ENCODE assay signal across 19 cellular contexts in the genomic region with DNA sequence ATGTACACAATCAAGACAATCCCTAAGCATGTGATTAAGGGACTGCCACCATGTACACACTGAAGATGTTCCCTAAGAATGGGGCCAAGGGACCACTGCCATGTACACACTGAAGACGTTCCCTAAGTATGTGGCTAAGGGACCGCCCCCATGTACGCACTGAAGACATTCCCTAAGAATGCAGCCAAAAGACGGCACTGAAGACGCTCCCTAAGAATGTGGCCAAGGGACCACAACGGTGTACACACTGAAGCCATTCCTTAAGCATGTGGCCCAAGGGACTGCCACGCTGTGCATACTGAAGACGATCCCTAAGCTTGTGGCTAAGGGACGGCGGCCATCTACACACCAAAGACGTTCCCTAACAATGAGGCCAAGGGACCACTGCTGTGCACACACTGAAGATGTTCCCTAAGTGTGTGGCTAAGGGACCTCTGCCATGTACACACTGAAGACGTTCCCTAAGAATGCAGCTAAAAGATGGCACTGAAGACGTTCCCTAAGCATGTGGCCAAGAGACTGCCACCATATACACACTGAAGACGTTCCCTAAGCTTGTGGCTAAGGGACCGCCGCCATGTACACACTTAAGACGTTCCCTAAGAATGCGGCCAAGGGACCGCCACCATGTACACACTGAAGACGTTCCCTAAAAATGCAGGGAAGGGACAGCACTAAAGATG. TPM values are rescaled to one million over a fixed set of nuclear protein-coding genes. Genes with fewer than 3 reads are reported as not detected.
DNase-seq lines count a peak whose midpoint lies in the region; ATAC-seq, FAIRE-seq and TF ChIP-seq lines count a peak whose summit lies in the region.
"Had no signal": no experiment of that assay in that cellular context is flagged by ENCODE, and none has a peak within 500 bp of the region (broad histone marks: within the 10 kb centered on the region; RNA-seq: fewer than 3 reads in every experiment).

No MANE protein-coding gene starts in this region.

- no peaks in the 10 kb centered on the region for H3K36me3 ChIP-seq in HAP-1 (replicated peaks)
- no peaks in the 10 kb centered on the region for H3K36me3 ChIP-seq in K562 (ENCODE audit: control insufficient read depth, insufficient read depth, low read length)
- no peaks in the 10 kb centered on the region for H3K36me3 ChIP-seq in upper lobe of right lung
- H3K36me3 ChIP-seq in OCI-LY7 (ENCODE audit: insufficient read depth, low read length), result no peaks in the 10 kb centered on the region
- H3K36me3 ChIP-seq: Peyer's patch had no signal

- H3K9ac ChIP-seq in K562 (ENCODE audit: insufficient read depth in 1 of 2, low read depth in 2 of 2, low read length in 2 of 2), result peak overlapping the region; percentile 1 to 32; a peak in 3 of 4 replicates

- no peak for TF ChIP-seq POLR2A in K562 (conservative IDR thresholded peaks at IDR 0.05)

- DNase-seq in HAP-1 (ENCODE audit: low spot score in 2 of 2) (peak in 1 of 2 experiments; percentile 68), K562 (ENCODE audit: extremely low read depth in 1 of 4, low spot score in 3 of 4) (peak in 3 of 4 experiments; percentile 20 to 85 (median 32)), islet precursor cell (peak; percentile 39), upper lobe of right lung (peak; percentile 6), GM10266 (ENCODE audit: extremely low spot score) (no peak), OCI-LY7 (ENCODE audit: low spot score) (no peak)
- DNase-seq: Calu3; CD4-positive, CD25-positive, alpha-beta regulatory T cell; HCEC 1CT; NCI-H1092; NCI-H2227 treated with DMSO at 0.1 percent for 48 hours; NCI-H524 treated with DMSO at 0.1 percent for 48 hours; Right ventricle myocardium superior; T-cell had no signal

- intact Hi-C loops in K562 (cut with micrococcal nuclease), result loop anchor here (1.0 to 2.0 kb wide), 3 partner anchors 10 to 118 kb away; no protein-coding TSS in a partner anchor
- intact Hi-C loops in upper lobe of right lung (cut with DNase I), result no loop called here
- intact Hi-C loops in OCI-LY7 (cut with micrococcal nuclease; ENCODE audit: unreplicated experiment), result no loop called here

- H3K4me3 ChIP-seq in HAP-1 (peak overlapping the region; percentile 1; the same call in 1 of the 2 replicates), K562 (peak overlapping the region; percentile 21), upper lobe of right lung (no peak overlapping the region), OCI-LY7 (ENCODE audit: low read depth, low read length, poor library complexity, severe bottlenecking) (no peak overlapping the region)
- H3K4me3 ChIP-seq: Peyer's patch, SK-N-MC had no signal

- BruUV-seq in K562 (replicated peaks; lab: Mats Ljungman, UMichigan) (no TSS peak), OCI-LY7 (replicated peaks; lab: Mats Ljungman, UMichigan) (no TSS peak)

- CTCF ChIA-PET in K562 (lab: Yijun Ruan, JAX; ENCODE audit: low intra/inter-chr PET ratio), result no interaction called here
- CTCF ChIA-PET in OCI-LY7 (lab: Charles Lee; ENCODE audit: unreplicated experiment), result no interaction called here

- POLR2A ChIA-PET in K562 (lab: Yijun Ruan, JAX), result no interaction called here
- POLR2A ChIA-PET in OCI-LY7 (lab: Charles Lee), result no interaction called here

- H3K9me3 ChIP-seq in HAP-1, result 0 out of 2 replicates have a peak, but pooled peaks cover 2% of the 10 kb centered on the region
- no peaks in the 10 kb centered on the region for H3K9me3 ChIP-seq in K562 (replicated peaks; ENCODE audit: control insufficient read depth, insufficient read depth, low read depth, low read length)
- no peaks in the 10 kb centered on the region for H3K9me3 ChIP-seq in upper lobe of right lung
- no peaks in the 10 kb centered on the region for H3K9me3 ChIP-seq in OCI-LY7 (ENCODE audit: low read length)
- H3K9me3 ChIP-seq: Peyer's patch had no signal

- H2AFZ ChIP-seq in K562 (ENCODE audit: low read depth, low read length) (peak overlapping the region; percentile 90), OCI-LY7 (ENCODE audit: low read length) (no peak overlapping the region)

- ATAC-seq in K562 (peak; percentile 79), upper lobe of right lung (no peak), GM21717 (IDR thresholded peaks at IDR 0.05; ENCODE audit: unreplicated experiment) (no peak)
- ATAC-seq: HepG2, T-cell had no signal

- H4K20me1 ChIP-seq in K562 (replicated peaks; ENCODE audit: control insufficient read depth, insufficient read depth, low read length) (no peaks in the 10 kb centered on the region), OCI-LY7 (ENCODE audit: insufficient read depth, low read length) (no peaks in the 10 kb centered on the region)

- H3K27ac ChIP-seq in K562 (ENCODE audit: extremely low read depth, low read depth, low read length) (peak overlapping the region; percentile 84), upper lobe of right lung (no peak overlapping the region), OCI-LY7 (ENCODE audit: low read depth, low read length, poor library complexity, severe bottlenecking) (no peak overlapping the region)
- H3K27ac ChIP-seq: Peyer's patch, SK-N-MC had no signal

- H3K9me1 ChIP-seq in K562 (ENCODE audit: control insufficient read depth, insufficient read depth, low read length), result no peaks in the 10 kb centered on the region

- FAIRE-seq in K562 (lab: Jason Lieb, UNC), result peak; percentile 82
- FAIRE-seq: GM18507, HepG2 had no signal

- WGBS in K562 (ENCODE audit: insufficient coverage, low coverage, missing lambda C conversion rate), result 4% methylated on average over 19 of the region's 20 CpGs

- no peak for TF ChIP-seq RAD21 in K562 (CRISPR knock-in tag; conservative IDR thresholded peaks at IDR 0.05 in 1 of 2, IDR thresholded peaks at IDR 0.05 in 1 of 2)

- H3K9me2 ChIP-seq in OCI-LY7 (ENCODE audit: insufficient read depth, low read length), result no peaks in the 10 kb centered on the region

- in situ Hi-C loops in HAP-1 (cut with MboI; ENCODE audit: low sequenced_read_pairs), result no loop called here
- in situ Hi-C loops in K562 (cut with MboI), result no loop called here

- H3K27me3 ChIP-seq in HAP-1 (ENCODE audit: low read depth), result no peaks in the 10 kb centered on the region
- H3K27me3 ChIP-seq in K562 (ENCODE audit: control insufficient read depth in 2 of 2, insufficient read depth in 2 of 2, low read length in 2 of 2), result no peaks in the 10 kb centered on the region
- H3K27me3 ChIP-seq in upper lobe of right lung, result no peaks in the 10 kb centered on the region
- H3K27me3 ChIP-seq: Peyer's patch had no signal

- H3K79me2 ChIP-seq in K562 (ENCODE audit: control insufficient read depth, insufficient read depth, low read length) (peaks cover 14% of the 10 kb centered on the region), OCI-LY7 (ENCODE audit: insufficient read depth, low read depth, low read length) (peaks cover 8% of the 10 kb centered on the region; the same call in 1 of the 2 replicates)

- TF ChIP-seq CTCF in K562 (IDR thresholded peaks at IDR 0.05 in 2 of 3, conservative IDR thresholded peaks at IDR 0.05 in 1 of 3; ENCODE audit: insufficient read depth in 2 of 3, low read depth in 1 of 3, low read length in 3 of 3), result no peak
- no peak for TF ChIP-seq CTCF in upper lobe of right lung (IDR thresholded peaks at IDR 0.05)
- no peak for TF ChIP-seq CTCF in GM10266 (IDR thresholded peaks at IDR 0.05; ENCODE audit: control insufficient read depth, insufficient read depth, low read depth, missing control alignments)
- TF ChIP-seq CTCF in OCI-LY7 (conservative IDR thresholded peaks at IDR 0.05; ENCODE audit: low read length), result no peak

- H3K4me2 ChIP-seq in K562 (ENCODE audit: insufficient read depth, low read length) (peak overlapping the region; percentile 89), OCI-LY7 (ENCODE audit: low read length) (no peak overlapping the region)

- peaks cover 10% of the 10 kb centered on the region for H3K4me1 ChIP-seq in HAP-1
- peaks cover 0 to 13% of the 10 kb centered on the region in 2 experiments; a peak in 3 of 5 replicates for H3K4me1 ChIP-seq in K562 (replicated peaks in 1 of 2; ENCODE audit: control insufficient read depth in 2 of 2, insufficient read depth in 2 of 2, low read length in 2 of 2)
- no peaks in the 10 kb centered on the region for H3K4me1 ChIP-seq in upper lobe of right lung
- no peaks in the 10 kb centered on the region for H3K4me1 ChIP-seq in OCI-LY7 (ENCODE audit: insufficient read depth, low read length, poor library complexity, severe bottlenecking)

- no peak for TF ChIP-seq EP300 in K562 (IDR thresholded peaks at IDR 0.05; ENCODE audit: low read length)

RNA-seq across cellular contexts. Expression of gene DHRSX, which starts 26.4 kb away (rescaled TPM):
- 22.8 and 25.9 TPM in 2 replicates for total RNA-seq in K562 (2011; cell fraction: chromatin; rRNA removed; ENCODE audit: low replicate concordance)
- total RNA-seq in K562 (2011; cell fraction: nucleolus; rRNA removed), result 18.4 and 20.2 TPM in 2 replicates
- 19.2 and 21.9 TPM in 2 replicates for total RNA-seq in K562 (2011; cell fraction: nucleoplasm; rRNA removed)
- total RNA-seq in K562 (2014; rRNA removed), result 6.5 and 6.9 TPM in 2 replicates
- total RNA-seq in K562 (2014; rRNA removed; fragmentation: Illumina TruSeq; extraction: Trizol), result 3.4 and 3.6 TPM in 2 replicates
- total RNA-seq in K562 (2015; rRNA removed; fragmentation: Illumina TruSeq; extraction: Trizol), result 3.6 and 4.5 TPM in 2 replicates
- 10.5 and 11.0 TPM in 2 replicates for total RNA-seq in K562 (2021)
- 6.5 and 8.6 TPM in 2 replicates for polyA plus RNA-seq in K562 (2011; rRNA removed)
- 10.6 and 13.3 TPM in 2 replicates for polyA plus RNA-seq in K562 (2011; cell fraction: cytosol; rRNA removed)
- 8.7 and 13.2 TPM in 2 replicates for polyA plus RNA-seq in K562 (2011; cell fraction: nucleus; rRNA removed)
- polyA plus RNA-seq in K562 (2012), result 8.1 and 9.8 TPM in 2 replicates
- 7.2 and 8.7 TPM in 2 replicates for polyA plus RNA-seq in K562 (2014; fragmentation: Illumina TruSeq; extraction: Trizol)
- 1 to 10 TPM in 1 of 2 experiments, under 1 TPM in 1; 0.59 to 1.0 TPM for polyA plus RNA-seq in K562 (2014; fragmentation: Nextera tagmentation; extraction: Ambion mirVana)
- polyA plus RNA-seq in K562 (2014; rRNA removed), result 6.2 and 7.8 TPM in 2 replicates
- polyA minus RNA-seq in K562 (2011; rRNA and poly(A)+ RNA removed), result 9.8 and 11.9 TPM in 2 replicates
- 2.5 and 5.4 TPM in 2 replicates for polyA minus RNA-seq in K562 (2011; cell fraction: cytosol; rRNA and poly(A)+ RNA removed)
- 5.0 and 9.9 TPM in 2 replicates for polyA minus RNA-seq in K562 (2011; cell fraction: nucleus; rRNA and poly(A)+ RNA removed)
- 34.8 TPM for total RNA-seq in upper lobe of right lung
- 30.9 and 33.8 TPM in 2 replicates for total RNA-seq in OCI-LY7 (2014; rRNA removed; shearing (Covaris generic))
- 25.2 and 29.0 TPM in 2 replicates for total RNA-seq in OCI-LY7 (2022)

RNA-seq across cellular contexts. Expression of gene ZBED1, which starts 26.4 kb away (rescaled TPM):
- total RNA-seq in K562 (2011; cell fraction: chromatin; rRNA removed; ENCODE audit: low replicate concordance), result 18.5 and 26.9 TPM in 2 replicates
- total RNA-seq in K562 (2011; cell fraction: nucleolus; rRNA removed), result 18.0 and 21.3 TPM in 2 replicates
- 12.4 and 13.6 TPM in 2 replicates for total RNA-seq in K562 (2011; cell fraction: nucleoplasm; rRNA removed)
- 17.7 and 19.8 TPM in 2 replicates for total RNA-seq in K562 (2014; rRNA removed)
- total RNA-seq in K562 (2014; rRNA removed; fragmentation: Illumina TruSeq; extraction: Trizol), result 10.8 and 13.9 TPM in 2 replicates
- total RNA-seq in K562 (2015; rRNA removed; fragmentation: Illumina TruSeq; extraction: Trizol), result 15.2 TPM in 2 replicates
- total RNA-seq in K562 (2021), result 26.9 and 27.6 TPM in 2 replicates
- polyA plus RNA-seq in K562 (2011; rRNA removed), result 7.8 and 8.1 TPM in 2 replicates
- 7.9 and 17.2 TPM in 2 replicates for polyA plus RNA-seq in K562 (2011; cell fraction: cytosol; rRNA removed)
- polyA plus RNA-seq in K562 (2011; cell fraction: nucleus; rRNA removed), result 3.3 and 5.1 TPM in 2 replicates
- polyA plus RNA-seq in K562 (2012), result 13.5 and 20.7 TPM in 2 replicates
- 16.3 and 17.7 TPM in 2 replicates for polyA plus RNA-seq in K562 (2014; fragmentation: Illumina TruSeq; extraction: Trizol)
- polyA plus RNA-seq in K562 (2014; fragmentation: Nextera tagmentation; extraction: Ambion mirVana), result 1 to 10 TPM in 1 of 2 experiments, under 1 TPM in 1; 0.61 to 2.6 TPM
- 13.7 and 16.5 TPM in 2 replicates for polyA plus RNA-seq in K562 (2014; rRNA removed)
- 6.7 and 10.2 TPM in 2 replicates for polyA minus RNA-seq in K562 (2011; rRNA and poly(A)+ RNA removed)
- 19.8 and 20.0 TPM in 2 replicates for polyA minus RNA-seq in K562 (2011; cell fraction: cytosol; rRNA and poly(A)+ RNA removed)
- polyA minus RNA-seq in K562 (2011; cell fraction: nucleus; rRNA and poly(A)+ RNA removed), result 3.4 and 5.1 TPM in 2 replicates
- 40.0 TPM for total RNA-seq in upper lobe of right lung
- total RNA-seq in OCI-LY7 (2014; rRNA removed; shearing (Covaris generic)), result 51.1 and 58.7 TPM in 2 replicates
- 57.6 and 61.6 TPM in 2 replicates for total RNA-seq in OCI-LY7 (2022)

Comparison
In these comparisons a context has a peak if more than half of its experiments do, and no peak if none do; other contexts are left out.
1. DNase-seq: peak in K562 (3 of 4), islet precursor cell (single experiment) and upper lobe of right lung (single experiment); none in GM10266 (single experiment) and OCI-LY7 (single experiment).
2. H3K4me3 ChIP-seq: peak in HAP-1 (single experiment) and K562 (single experiment); none in upper lobe of right lung (single experiment) and OCI-LY7 (single experiment).